In the genomic region with DNA sequence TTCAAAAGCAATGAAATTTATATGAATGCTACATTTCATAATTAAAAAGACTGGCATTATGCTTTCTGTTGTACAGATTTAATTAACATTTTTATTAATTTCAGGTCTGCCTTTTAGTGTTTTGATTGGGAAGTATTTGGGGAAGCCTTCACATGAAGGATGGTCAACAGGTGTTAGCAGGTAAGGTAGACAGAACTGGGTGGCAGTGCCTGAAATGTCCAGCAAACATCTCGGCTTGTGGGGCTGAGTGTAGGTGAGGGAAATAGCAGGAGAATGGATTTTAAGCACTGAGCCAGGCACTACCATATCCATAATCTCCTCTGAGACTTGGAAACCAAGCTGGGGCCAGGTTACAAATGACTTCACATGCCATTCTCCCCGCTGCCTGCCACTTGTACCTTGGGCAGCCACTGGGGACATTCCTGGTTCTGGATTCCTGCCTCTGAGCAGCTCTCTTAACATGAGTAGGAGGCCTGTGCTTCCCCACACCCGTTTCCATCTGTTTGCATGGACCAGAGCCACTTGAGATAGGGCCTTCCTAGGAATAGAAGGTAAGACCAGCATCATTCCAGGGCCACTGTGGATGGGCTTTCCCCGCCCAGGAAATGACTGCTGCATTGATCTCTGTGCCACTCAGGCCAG, we compare ENCODE assay signal across 18 cellular contexts.
DNase-seq lines count a peak whose midpoint lies in the region; ATAC-seq and TF ChIP-seq lines count a peak whose summit lies in the region.
"Had no signal": no experiment of that assay in that cellular context is flagged by ENCODE, and none has a peak within 500 bp of the region (broad histone marks: within the 10 kb centered on the region; RNA-seq: fewer than 3 reads in every experiment).

No MANE protein-coding gene starts in this region.

- in situ Hi-C loops in brain microvascular endothelial cell (cut with HindIII; ENCODE audit: low pct_ligation_motif_present, low sequenced_read_pairs): no loop called here

- H3K36me3 ChIP-seq in brain microvascular endothelial cell (replicated peaks): no peaks in the 10 kb centered on the region
- H3K36me3 ChIP-seq: cardiac muscle cell had no signal

- ATAC-seq in GM19324 (IDR thresholded peaks at IDR 0.05; ENCODE audit: low FRiP score, unreplicated experiment) (no peak), GM18907 (IDR thresholded peaks at IDR 0.05; ENCODE audit: unreplicated experiment) (no peak)
- ATAC-seq: activated CD8-positive, alpha-beta memory T cell treated with anti-CD3 and anti-CD28 coated beads, Interleukin-2, amount 10 ng/mL, durations not matched to agents 7 days and 5 days had no signal

- peak; percentile 2 for TF ChIP-seq CTCF in brain microvascular endothelial cell (IDR thresholded peaks at IDR 0.05; ENCODE audit: low read depth, low read length, missing control alignments)

- DNase-seq in DMS 273 treated with DMSO at 0.1 percent for 48 hours (lab: John Stamatoyannopoulos, UW): peak; percentile 23
- peak; percentile 29 for DNase-seq in HT-29 (ENCODE audit: low spot score)
- no peak for DNase-seq in brain microvascular endothelial cell
- peak; percentile 73 for DNase-seq in myocyte (ENCODE audit: low read depth)
- no peak for DNase-seq in activated CD8-positive, alpha-beta memory T cell treated with anti-CD3 and anti-CD28 coated beads for 24 hours
- no peak for DNase-seq in foreskin melanocyte
- DNase-seq: activated CD4-positive, CD25-positive, alpha-beta regulatory T cell treated with anti-CD3 and anti-CD28 coated beads, Interleukin-2, amount 50 U/mL, for 72 hours; activated CD8-positive, alpha-beta memory T cell treated with anti-CD3 and anti-CD28 coated beads, Interleukin-2, amount 10 ng/mL, durations not matched to agents 7 days and 5 days; AML-193; KG1; NCI-H1105; NCI-H446; small intestine; stimulated activated CD4-positive, alpha-beta T cell treated with anti-CD3 and anti-CD28 coated beads, Interleukin-4, amount 100 ng/mL, for 4 hours; stimulated activated CD8-positive, alpha-beta memory T cell treated with anti-CD3 and anti-CD28 coated beads, Interleukin-4, amount 100 ng/mL, for 48 hours had no signal

- peaks cover 72% of the 10 kb centered on the region for H3K27me3 ChIP-seq in brain microvascular endothelial cell (replicated peaks)
- H3K27me3 ChIP-seq: cardiac muscle cell had no signal

- H3K4me3 ChIP-seq in brain microvascular endothelial cell (ENCODE audit: low read depth, low read length): no peak overlapping the region
- H3K4me3 ChIP-seq: cardiac muscle cell had no signal

- no peak overlapping the region for H3K27ac ChIP-seq in brain microvascular endothelial cell
- H3K27ac ChIP-seq: cardiac muscle cell had no signal

Comparison
In these comparisons a context has a peak if more than half of its experiments do, and no peak if none do; other contexts are left out.
1. DNase-seq: peak in DMS 273 treated with DMSO at 0.1 percent for 48 hours (single experiment), HT-29 (single experiment) and myocyte (single experiment); none in brain microvascular endothelial cell (single experiment), activated CD8-positive, alpha-beta memory T cell treated with anti-CD3 and anti-CD28 coated beads for 24 hours (single experiment) and foreskin melanocyte (single experiment).